Comparison of ENCODE assay signal across 32 cellular contexts in the genomic region with DNA sequence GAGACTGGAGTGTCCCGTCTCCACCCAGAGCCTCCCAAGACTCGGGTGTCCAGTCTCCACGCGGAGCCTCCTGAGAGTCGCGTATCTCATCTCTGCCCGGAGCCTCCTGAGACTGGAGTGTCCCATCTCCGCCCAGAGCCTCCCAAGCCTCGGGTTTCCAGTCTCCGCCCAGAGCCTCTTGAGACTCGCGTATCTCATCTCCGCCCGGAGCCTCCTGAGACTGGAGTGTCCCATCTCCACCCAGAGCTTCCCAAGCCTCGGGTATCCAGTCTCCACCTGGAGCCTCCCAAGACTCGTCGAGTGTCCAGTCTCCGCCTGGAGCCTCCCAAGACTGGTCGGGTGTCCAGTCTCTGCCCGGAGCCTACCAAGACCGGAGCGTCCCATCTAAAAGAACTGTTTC. TPM values are rescaled to one million over a fixed set of nuclear protein-coding genes. Genes with fewer than 3 reads are reported as not detected.
"Had no signal": no experiment of that assay in that cellular context is flagged by ENCODE, and none has a peak within 500 bp of the region (broad histone marks: within the 10 kb centered on the region; RNA-seq: fewer than 3 reads in every experiment).

No MANE protein-coding gene starts in this region.

- H3K4me1 Mint-ChIP-seq: stimulated activated effector memory CD8-positive, alpha-beta T cell treated with anti-CD3 and anti-CD28 coated beads, Interleukin-12 subunit alpha, Interleukin-12 subunit beta, amount 100 ng/mL, for 72 hours; stimulated activated memory B cell treated with anti-CD40 and anti-IgM and Interleukin-4, amounts not matched to agents 10 μg/mL and 1 μg/mL and 100 μg/mL, for 72 hours; stimulated activated naive B cell treated with anti-CD40 and anti-IgM and Interleukin-4, amounts not matched to agents 10 μg/mL and 1 μg/mL and 100 μg/mL, for 72 hours; stimulated activated naive CD8-positive, alpha-beta T cell treated with anti-CD3 and anti-CD28 coated beads, Interleukin-15, amount 100 ng/mL, for 72 hours had no signal

- ATAC-seq: stimulated activated effector memory CD8-positive, alpha-beta T cell treated with anti-CD3 and anti-CD28 coated beads, Interleukin-12 subunit alpha, Interleukin-12 subunit beta, amount 100 ng/mL, for 72 hours; stimulated activated memory B cell treated with anti-CD40 and anti-IgM and Interleukin-4, amounts not matched to agents 10 μg/mL and 1 μg/mL and 100 μg/mL, for 72 hours; stimulated activated naive B cell treated with anti-CD40 and anti-IgM and Interleukin-4, amounts not matched to agents 10 μg/mL and 1 μg/mL and 100 μg/mL, for 72 hours; stimulated activated naive CD8-positive, alpha-beta T cell treated with anti-CD3 and anti-CD28 coated beads, Interleukin-15, amount 100 ng/mL, for 72 hours; stimulated activated naive CD8-positive, alpha-beta T cell treated with anti-CD3 and anti-CD28 coated beads, Interleukin-15, Interleukin-2, amounts not matched to agents 100 U/mL and 50 U/mL, for 24 hours had no signal

- H3K27ac Mint-ChIP-seq: stimulated activated effector memory CD8-positive, alpha-beta T cell treated with anti-CD3 and anti-CD28 coated beads, Interleukin-12 subunit alpha, Interleukin-12 subunit beta, amount 100 ng/mL, for 72 hours; stimulated activated memory B cell treated with anti-CD40 and anti-IgM and Interleukin-4, amounts not matched to agents 10 μg/mL and 1 μg/mL and 100 μg/mL, for 72 hours; stimulated activated naive B cell treated with anti-CD40 and anti-IgM and Interleukin-4, amounts not matched to agents 10 μg/mL and 1 μg/mL and 100 μg/mL, for 72 hours; stimulated activated naive CD8-positive, alpha-beta T cell treated with anti-CD3 and anti-CD28 coated beads, Interleukin-15, amount 100 ng/mL, for 72 hours; stimulated activated naive CD8-positive, alpha-beta T cell treated with anti-CD3 and anti-CD28 coated beads, Interleukin-15, Interleukin-2, amounts not matched to agents 100 ng/mL and 50 ng/mL, for 24 hours; type B pancreatic cell had no signal

- H3K27ac ChIP-seq: stomach, suprapubic skin, testis, thoracic aorta, thyroid gland, tibial artery, tibial nerve, transverse colon, upper lobe of left lung, uterus, vagina had no signal

- H3K4me3 Mint-ChIP-seq: stimulated activated effector memory CD8-positive, alpha-beta T cell treated with anti-CD3 and anti-CD28 coated beads, Interleukin-12 subunit alpha, Interleukin-12 subunit beta, amount 100 ng/mL, for 72 hours; stimulated activated memory B cell treated with anti-CD40 and anti-IgM and Interleukin-4, amounts not matched to agents 10 μg/mL and 1 μg/mL and 100 μg/mL, for 72 hours; stimulated activated naive B cell treated with anti-CD40 and anti-IgM and Interleukin-4, amounts not matched to agents 10 μg/mL and 1 μg/mL and 100 μg/mL, for 72 hours; stimulated activated naive CD8-positive, alpha-beta T cell treated with anti-CD3 and anti-CD28 coated beads, Interleukin-15, amount 100 ng/mL, for 72 hours; stimulated activated naive CD8-positive, alpha-beta T cell treated with anti-CD3 and anti-CD28 coated beads, Interleukin-15, Interleukin-2, amounts not matched to agents 100 ng/mL and 50 ng/mL, for 24 hours; type B pancreatic cell had no signal

- FAIRE-seq: urothelium cell line had no signal

- H3K4me3 ChIP-seq: stomach, suprapubic skin, testis, thoracic aorta, thyroid gland, tibial artery, tibial nerve, transverse colon, upper lobe of left lung, uterus, vagina had no signal

- H3K27me3 Mint-ChIP-seq: stimulated activated memory B cell treated with anti-CD40 and anti-IgM and Interleukin-4, amounts not matched to agents 10 μg/mL and 1 μg/mL and 100 μg/mL, for 72 hours; stimulated activated naive CD8-positive, alpha-beta T cell treated with anti-CD3 and anti-CD28 coated beads, Interleukin-15, amount 100 ng/mL, for 72 hours; stimulated activated naive CD8-positive, alpha-beta T cell treated with anti-CD3 and anti-CD28 coated beads, Interleukin-15, Interleukin-2, amounts not matched to agents 100 ng/mL and 50 ng/mL, for 24 hours; type B pancreatic cell had no signal

- H3K9me3 ChIP-seq: suprapubic skin, testis, thoracic aorta, thyroid gland, tibial artery, tibial nerve, transverse colon, uterus, vagina had no signal

- H3K27me3 ChIP-seq: suprapubic skin, testis, thyroid gland, tibial artery, tibial nerve, transverse colon, upper lobe of left lung, vagina had no signal

- H3K36me3 Mint-ChIP-seq: stimulated activated effector memory CD8-positive, alpha-beta T cell treated with anti-CD3 and anti-CD28 coated beads, Interleukin-12 subunit alpha, Interleukin-12 subunit beta, amount 100 ng/mL, for 72 hours; stimulated activated memory B cell treated with anti-CD40 and anti-IgM and Interleukin-4, amounts not matched to agents 10 μg/mL and 1 μg/mL and 100 μg/mL, for 72 hours; stimulated activated naive B cell treated with anti-CD40 and anti-IgM and Interleukin-4, amounts not matched to agents 10 μg/mL and 1 μg/mL and 100 μg/mL, for 72 hours; type B pancreatic cell had no signal

- H3K9me3 Mint-ChIP-seq: stimulated activated memory B cell treated with anti-CD40 and anti-IgM and Interleukin-4, amounts not matched to agents 10 μg/mL and 1 μg/mL and 100 μg/mL, for 72 hours; stimulated activated naive CD8-positive, alpha-beta T cell treated with anti-CD3 and anti-CD28 coated beads, Interleukin-15, amount 100 ng/mL, for 72 hours; stimulated activated naive CD8-positive, alpha-beta T cell treated with anti-CD3 and anti-CD28 coated beads, Interleukin-15, Interleukin-2, amounts not matched to agents 100 ng/mL and 50 ng/mL, for 24 hours; type B pancreatic cell had no signal

- H3K4me1 ChIP-seq: stomach, suprapubic skin, testis, thyroid gland, tibial artery, tibial nerve, transverse colon, upper lobe of left lung, uterus, vagina had no signal

- DNase-seq: stimulated activated CD4-positive, alpha-beta T cell treated with anti-CD3 and anti-CD28 coated beads, Interleukin-2, amount 100 ng/mL, for 48 hours; stimulated activated CD4-positive, alpha-beta T cell treated with anti-CD3 and anti-CD28 coated beads, Interleukin-4, amount 100 ng/mL, for 1 hour; stimulated activated CD4-positive, alpha-beta T cell treated with anti-CD3 and anti-CD28 coated beads, Interleukin-4, amount 100 ng/mL, for 24 hours; stimulated activated CD4-positive, alpha-beta T cell treated with anti-CD3 and anti-CD28 coated beads, Interleukin-4, amount 100 ng/mL, for 4 hours; stimulated activated CD8-positive, alpha-beta memory T cell treated with anti-CD3 and anti-CD28 coated beads, Interleukin-4, amount 100 ng/mL, for 48 hours; stimulated activated naive B cell treated with anti-CD40 and anti-IgM and Interleukin-4, amounts not matched to agents 10 μg/mL and 1 μg/mL and 100 μg/mL, for 72 hours; stimulated activated naive CD4-positive, alpha-beta T cell; stimulated activated naive CD4-positive, alpha-beta T cell treated with Interleukin-2 at 50 U/mL for 16 hours; stimulated activated naive CD8-positive, alpha-beta T cell treated with anti-CD3 and anti-CD28 coated beads, Interleukin-15, amount 100 ng/mL, for 72 hours; stimulated activated naive CD8-positive, alpha-beta T cell treated with anti-CD3 and anti-CD28 coated beads, Interleukin-15, Interleukin-2, amounts not matched to agents 100 U/mL and 50 U/mL, for 24 hours; stomach; substantia nigra; testis; thyroid gland; tibial artery; transverse colon; trophoblast cell; uterus had no signal

- H3K36me3 ChIP-seq: stomach, suprapubic skin, thoracic aorta, thyroid gland, tibial artery, tibial nerve, transverse colon, upper lobe of left lung, uterus, vagina had no signal

RNA-seq across cellular contexts. Expression of gene FAM47C, which starts 2.3 kb away (rescaled TPM):
- total RNA-seq: stomach, subcutaneous adipose tissue, suprapubic skin, temporal lobe, thoracic aorta, thyroid gland, tibial nerve, transverse colon, upper lobe of left lung, ureter, urinary bladder, uterus, vagina had no signal
- polyA plus RNA-seq: stomach, urinary bladder had no signal
